8 cellular contexts compared by ENCODE assay signal in genomic region chr1:46615735-46616134, GRCh38. TPM values are rescaled to one million over a fixed set of nuclear protein-coding genes. Genes with fewer than 3 reads are reported as not detected.
A peak's percentile ranks its signal among the peaks of the same experiment; 100 is the strongest.
DNase-seq lines count a peak whose midpoint lies in the region; ATAC-seq and TF ChIP-seq lines count a peak whose summit lies in the region.

No MANE protein-coding gene starts in this region.

- peak overlapping the region; percentile 90 for H3K9ac ChIP-seq in mucosa of rectum (ENCODE audit: low read depth in 1 of 2, low read length in 2 of 2)

- no peaks in the 10 kb centered on the region for H3K36me3 Mint-ChIP-seq in brain

- POLR2A ChIA-PET in AG04450 (lab: Yijun Ruan, JAX) = interaction anchor here (0.6 to 3.7 kb wide), 6 partner anchors 9 to 1312 kb away, joined by 3 to 21 read pairs (median 5); partner anchors contain the start of genes ATPAF1 and MKNK1

- H3K27ac Mint-ChIP-seq in brain = peak overlapping the region in 3 of 5 experiments; percentile 71 to 80 (median 72)

- H3K4me3 Mint-ChIP-seq in brain = peak overlapping the region; percentile 77 to 91 (median 85)

- H3K27me3 Mint-ChIP-seq in brain = peaks cover 34% of the 10 kb centered on the region

- H3K9me3 Mint-ChIP-seq in brain = peaks cover 0 to 3% (median 0%) of the 10 kb centered on the region in 5 experiments

- H3K4me3 ChIP-seq in AG04450 (ENCODE audit: low read depth, low read length) (peak overlapping the region; percentile 89), mucosa of rectum (ENCODE audit: low read length in 2 of 2) (peak overlapping the region; percentile 91 to 99)

- H3K9me3 ChIP-seq in AG04450 (ENCODE audit: control insufficient read depth, insufficient read depth, low read length) = no peaks in the 10 kb centered on the region; the same call in 1 of the 2 replicates
- no peaks in the 10 kb centered on the region for H3K9me3 ChIP-seq in mucosa of rectum (ENCODE audit: control insufficient read depth in 2 of 2, low read length in 2 of 2)

- CTCF ChIA-PET in AG04450 (lab: Charles Lee) = interaction anchor here (2.8 kb wide), 1 partner anchor 109 kb away, joined by 11 read pairs; no protein-coding TSS in a partner anchor

- H3K27me3 ChIP-seq in AG04450 (ENCODE audit: control insufficient read depth, insufficient read depth, low read length) (no peaks in the 10 kb centered on the region), mucosa of rectum (ENCODE audit: control insufficient read depth in 2 of 2, insufficient read depth in 2 of 2, low read length in 2 of 2) (no peaks in the 10 kb centered on the region)

- peaks cover 35% of the 10 kb centered on the region for H3K4me1 Mint-ChIP-seq in brain

- TF ChIP-seq CTCF in AG04450 (IDR thresholded peaks at IDR 0.05; ENCODE audit: low read depth, low read length) = no peak
- no peak for TF ChIP-seq CTCF in brain (conservative IDR thresholded peaks at IDR 0.05)

- H3K4me1 ChIP-seq in mucosa of rectum (ENCODE audit: control insufficient read depth in 2 of 2, insufficient read depth in 2 of 2, low read length in 2 of 2) = peaks cover 22 to 31% of the 10 kb centered on the region in 2 donors

- ATAC-seq in HG03439 (IDR thresholded peaks at IDR 0.05; ENCODE audit: unreplicated experiment) = peak; percentile 5

- H3K36me3 ChIP-seq in mucosa of rectum (ENCODE audit: control insufficient read depth in 2 of 2, insufficient read depth in 2 of 2, low read length in 2 of 2) = peaks cover 0 to 2% of the 10 kb centered on the region in 2 donors

- DNase-seq in AG04450 (ENCODE audit: low read depth, low spot score) = no peak
- DNase-seq in medulla oblongata (ENCODE audit: extremely low spot score) = no peak
- DNase-seq in NCI-H1930 (lab: John Stamatoyannopoulos, UW) = no peak
- DNase-seq in NCI-H1436 (lab: John Stamatoyannopoulos, UW) = no peak
- no peak for DNase-seq in activated effector memory CD4-positive, alpha-beta T cell treated with anti-CD3 and anti-CD28 coated beads, Interleukin-2, amount 50 U/mL, for 16 hours

- peak overlapping the region; percentile 81 for H3K27ac ChIP-seq in AG04450 (ENCODE audit: low read depth, low read length)
- peak overlapping the region; percentile 92 to 93 for H3K27ac ChIP-seq in mucosa of rectum (ENCODE audit: low read depth in 2 of 2, low read length in 2 of 2)

RNA-seq across cellular contexts. Expression of gene MOB3C, which starts 0.9 kb away (rescaled TPM):
- polyA plus RNA-seq in AG04450 (2011; rRNA removed) (11.9 and 13.0 TPM in 2 replicates), brain (ENCODE audit: insufficient read depth, low read depth, low replicate concordance) (3.9 TPM)
- polyA minus RNA-seq in AG04450 (2011; rRNA and poly(A)+ RNA removed) = 13.4 and 15.8 TPM in 2 replicates

RNA-seq across cellular contexts. Expression of gene MKNK1, which starts 11.7 kb away (rescaled TPM):
- 38.0 and 41.5 TPM in 2 replicates for polyA plus RNA-seq in AG04450 (2011; rRNA removed)
- polyA minus RNA-seq in AG04450 (2011; rRNA and poly(A)+ RNA removed) = 24.0 and 28.0 TPM in 2 replicates
- 14.6 TPM for polyA plus RNA-seq in brain (ENCODE audit: insufficient read depth, low read depth, low replicate concordance)

RNA-seq across cellular contexts. Expression of gene ATPAF1, which starts 52.4 kb away (rescaled TPM):
- polyA plus RNA-seq in AG04450 (2011; rRNA removed) (83.8 and 85.6 TPM in 2 replicates), brain (ENCODE audit: insufficient read depth, low read depth, low replicate concordance) (65.0 TPM)
- 25.8 and 42.9 TPM in 2 replicates for polyA minus RNA-seq in AG04450 (2011; rRNA and poly(A)+ RNA removed)

RNA-seq across cellular contexts. Expression of gene TEX38, which starts 55.9 kb away (rescaled TPM):
- not detected in 2 replicates for polyA plus RNA-seq in AG04450 (2011; rRNA removed)
- not detected in 2 replicates for polyA minus RNA-seq in AG04450 (2011; rRNA and poly(A)+ RNA removed)
- not detected for polyA plus RNA-seq in brain (ENCODE audit: insufficient read depth, low read depth, low replicate concordance)
